28 cellular contexts compared by ENCODE assay signal in the genomic region with DNA sequence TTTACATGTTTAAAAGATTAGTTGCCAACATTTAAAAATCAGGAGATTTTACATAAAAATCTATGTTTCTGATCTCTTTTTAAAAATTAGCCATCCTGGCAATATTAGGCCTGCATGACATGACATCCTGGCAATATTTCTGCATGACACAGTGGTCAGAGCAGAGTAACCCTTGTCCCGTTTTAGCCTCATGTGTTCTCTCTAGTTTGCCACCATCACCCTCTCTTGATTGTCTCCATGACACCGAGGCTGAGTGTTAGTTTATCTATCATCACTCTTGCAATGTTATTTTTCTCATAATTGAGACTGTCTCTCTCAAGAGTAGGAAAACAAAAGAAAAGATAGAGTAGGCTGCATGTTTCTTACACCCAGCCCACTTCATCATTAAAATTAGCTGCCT.
A peak's percentile ranks its signal among the peaks of the same experiment; 100 is the strongest.
DNase-seq lines count a peak whose midpoint lies in the region; ATAC-seq and TF ChIP-seq lines count a peak whose summit lies in the region.
"Had no signal": no experiment of that assay in that cellular context is flagged by ENCODE, and none has a peak within 500 bp of the region (broad histone marks: within the 10 kb centered on the region; RNA-seq: fewer than 3 reads in every experiment).

No MANE protein-coding gene starts in this region.

- no peak overlapping the region for H4K12ac ChIP-seq in trophoblast cell (ENCODE audit: low read depth, low read length)

- H3K79me1 ChIP-seq in trophoblast cell (ENCODE audit: low read length) = peaks cover 23% of the 10 kb centered on the region

- no peaks in the 10 kb centered on the region for H3F3A ChIP-seq in DOHH2 (ENCODE audit: control insufficient read depth, insufficient read depth)

- no peak overlapping the region for H3K18ac ChIP-seq in trophoblast cell (ENCODE audit: low read length)

- no peaks in the 10 kb centered on the region for H3K9me3 Mint-ChIP-seq in brain
- H3K9me3 Mint-ChIP-seq in activated naive CD8-positive, alpha-beta T cell treated with anti-CD3 and anti-CD28 coated beads, Interleukin-2, amount 50 U/mL, for 24 hours = no peaks in the 10 kb centered on the region
- H3K9me3 Mint-ChIP-seq: CD8-positive, alpha-beta memory T cell; GM23338; H9 had no signal

- no peak overlapping the region for H3K9ac ChIP-seq in trophoblast cell (ENCODE audit: low read length)

- ATAC-seq in left ventricle myocardium superior (peak; percentile 50), gastrocnemius medialis (no peak)
- ATAC-seq in activated naive CD8-positive, alpha-beta T cell treated with anti-CD3 and anti-CD28 coated beads, Interleukin-2, amount 50 U/mL, for 24 hours = no peak
- ATAC-seq: GM23338, K562 had no signal

- peaks cover 69% of the 10 kb centered on the region for H3K4me1 Mint-ChIP-seq in brain
- H3K4me1 Mint-ChIP-seq in activated naive CD8-positive, alpha-beta T cell treated with anti-CD3 and anti-CD28 coated beads, Interleukin-2, amount 50 U/mL, for 24 hours = no peaks in the 10 kb centered on the region
- H3K4me1 Mint-ChIP-seq: CD14-positive monocyte; CD8-positive, alpha-beta memory T cell had no signal

- no peak overlapping the region for H2BK120ac ChIP-seq in trophoblast cell (ENCODE audit: insufficient read depth, low read length, poor library complexity)

- H2AFZ ChIP-seq in trophoblast cell (ENCODE audit: insufficient read depth, low read length, poor library complexity) = no peak overlapping the region
- H2AFZ ChIP-seq: GM23338 had no signal

- TF ChIP-seq POLR2A in gastrocnemius medialis (IDR thresholded peaks at IDR 0.05) = no peak

- no peaks in the 10 kb centered on the region for H4K20me1 ChIP-seq in DOHH2 (ENCODE audit: control insufficient read depth, insufficient read depth, low read depth, low read length)

- H2BK5ac ChIP-seq in trophoblast cell (ENCODE audit: low read depth, low read length, poor library complexity) = peak overlapping the region; percentile 80

- peak overlapping the region; percentile 78 for H4K91ac ChIP-seq in trophoblast cell (ENCODE audit: low read depth, low read length)

- no peak overlapping the region for H4K8ac ChIP-seq in trophoblast cell (ENCODE audit: low read depth, low read length)

- peaks cover 10% of the 10 kb centered on the region for H3K9me3 ChIP-seq in DOHH2 (ENCODE audit: control insufficient read depth, insufficient read depth, low read length)
- no peaks in the 10 kb centered on the region for H3K9me3 ChIP-seq in trophoblast cell (ENCODE audit: insufficient read depth, low read depth, low read length)
- H3K9me3 ChIP-seq in gastrocnemius medialis = no peaks in the 10 kb centered on the region
- H3K9me3 ChIP-seq: BE2C had no signal

- no peak overlapping the region for H3K23ac ChIP-seq in trophoblast cell (ENCODE audit: low read length)

- H3K4me2 ChIP-seq in DOHH2 (ENCODE audit: low read length) (peak overlapping the region; percentile 20), trophoblast cell (ENCODE audit: low read length) (no peak overlapping the region)
- H3K4me2 ChIP-seq: GM23338 had no signal

- no peak overlapping the region for H3K14ac ChIP-seq in trophoblast cell (ENCODE audit: low read length)

- no peak overlapping the region for H3K4ac ChIP-seq in trophoblast cell (ENCODE audit: low read depth, low read length)

- intact Hi-C loops in left ventricle myocardium superior (cut with micrococcal nuclease) = no loop called here
- intact Hi-C loops in gastrocnemius medialis (cut with DNase I; ENCODE audit: low total_unique reads) = no loop called here

- no peaks in the 10 kb centered on the region for H3K9me2 ChIP-seq in DOHH2 (replicated peaks; ENCODE audit: control insufficient read depth, low read length)

- no peak overlapping the region for H2AK5ac ChIP-seq in trophoblast cell (ENCODE audit: low read length)

- H3K79me2 ChIP-seq in DOHH2 (ENCODE audit: control insufficient read depth, low read length) (no peaks in the 10 kb centered on the region), trophoblast cell (ENCODE audit: control insufficient read depth, insufficient read depth, low read length, poor library complexity) (no peaks in the 10 kb centered on the region)

- no peak overlapping the region for H2BK12ac ChIP-seq in trophoblast cell (ENCODE audit: low read length)

- in situ Hi-C loops in gastrocnemius medialis (cut with MboI; ENCODE audit: low sequenced_read_pairs in 4 of 4) = no loop called here

- no peak for DNase-seq in left ventricle myocardium superior
- no peak for DNase-seq in trophoblast cell
- DNase-seq in stimulated activated naive CD4-positive, alpha-beta T cell treated with Interleukin-2 at 50 U/mL for 16 hours (lab: John Stamatoyannopoulos, UW) = no peak
- no peak for DNase-seq in gastrocnemius medialis
- no peak for DNase-seq in activated naive CD8-positive, alpha-beta T cell treated with anti-CD3 and anti-CD28 coated beads, Interleukin-2, amount 50 U/mL, for 24 hours
- DNase-seq in activated CD4-positive, alpha-beta T cell treated with anti-CD3 and anti-CD28 coated beads for 1 hour = no peak
- DNase-seq: 8988T; ACHN; BE2C; CD8-positive, alpha-beta memory T cell; DND-41; H9; Kasumi-1; NCI-H1092 treated with DMSO at 0.1 percent for 48 hours; NCI-H1436; NCI-H187; NCI-H2081 treated with DMSO at 0.1 percent for 48 hours; NCI-H2171; NCI-H226; NCI-H510A; NCI-H69; RPMI8226; SIG-M5 had no signal

- H3K27ac Mint-ChIP-seq in brain = peak overlapping the region in 3 of 5 experiments; percentile 56 to 75 (median 66)
- H3K27ac Mint-ChIP-seq in activated naive CD8-positive, alpha-beta T cell treated with anti-CD3 and anti-CD28 coated beads, Interleukin-2, amount 50 U/mL, for 24 hours = no peak overlapping the region
- H3K27ac Mint-ChIP-seq: CD14-positive monocyte; CD8-positive, alpha-beta memory T cell; GM23338; H9 had no signal

- H3K36me3 Mint-ChIP-seq in brain = no peaks in the 10 kb centered on the region
- no peaks in the 10 kb centered on the region for H3K36me3 Mint-ChIP-seq in activated naive CD8-positive, alpha-beta T cell treated with anti-CD3 and anti-CD28 coated beads, Interleukin-2, amount 50 U/mL, for 24 hours (ENCODE audit: low read depth)
- H3K36me3 Mint-ChIP-seq: CD14-positive monocyte; CD8-positive, alpha-beta memory T cell had no signal

- H3K4me1 ChIP-seq in DOHH2 (ENCODE audit: control insufficient read depth, low read length) (peaks cover 40% of the 10 kb centered on the region), trophoblast cell (ENCODE audit: control insufficient read depth in 1 of 2, insufficient read depth in 2 of 2, low read length in 2 of 2) (peaks cover 20 to 30% of the 10 kb centered on the region in 2 experiments), gastrocnemius medialis (peaks cover 6 to 27% of the 10 kb centered on the region in 2 donors)

- no peak overlapping the region for H3K4me3 Mint-ChIP-seq in brain
- no peak overlapping the region for H3K4me3 Mint-ChIP-seq in activated naive CD8-positive, alpha-beta T cell treated with anti-CD3 and anti-CD28 coated beads, Interleukin-2, amount 50 U/mL, for 24 hours
- H3K4me3 Mint-ChIP-seq: CD14-positive monocyte; CD8-positive, alpha-beta memory T cell; GM23338; H9 had no signal

- H3K27ac ChIP-seq in DOHH2 (ENCODE audit: low read depth, low read length) (peak overlapping the region; percentile 40), trophoblast cell (ENCODE audit: low read depth, low read length) (peak overlapping the region; percentile 82), gastrocnemius medialis (no peak overlapping the region)

- no peak overlapping the region for H3K4me3 ChIP-seq in DOHH2 (ENCODE audit: low read length)
- H3K4me3 ChIP-seq in trophoblast cell (ENCODE audit: low read depth, low read length) = no peak overlapping the region
- no peak overlapping the region for H3K4me3 ChIP-seq in gastrocnemius medialis
- H3K4me3 ChIP-seq: GM23338, K562 had no signal

- H3K27me3 Mint-ChIP-seq in brain = no peaks in the 10 kb centered on the region
- H3K27me3 Mint-ChIP-seq in activated naive CD8-positive, alpha-beta T cell treated with anti-CD3 and anti-CD28 coated beads, Interleukin-2, amount 50 U/mL, for 24 hours = peaks cover 4% of the 10 kb centered on the region

- WGBS in trophoblast cell (ENCODE audit: extremely low coverage, insufficient coverage, insufficient read length) = no CpG with 5 or more reads among the region's 2 CpGs

- H3K36me3 ChIP-seq in DOHH2 (ENCODE audit: control insufficient read depth, low read length) = no peaks in the 10 kb centered on the region
- no peaks in the 10 kb centered on the region for H3K36me3 ChIP-seq in trophoblast cell (ENCODE audit: control insufficient read depth in 1 of 2, insufficient read depth in 2 of 2, low read length in 2 of 2)
- no peaks in the 10 kb centered on the region for H3K36me3 ChIP-seq in gastrocnemius medialis
- H3K36me3 ChIP-seq: BE2C had no signal

- H3K27me3 ChIP-seq in DOHH2 (ENCODE audit: control insufficient read depth, low read length) (no peaks in the 10 kb centered on the region), trophoblast cell (ENCODE audit: insufficient read depth, low read length) (no peaks in the 10 kb centered on the region), gastrocnemius medialis (no peaks in the 10 kb centered on the region)
- H3K27me3 ChIP-seq: BE2C had no signal

- no peak for TF ChIP-seq CTCF in DOHH2 (IDR thresholded peaks at IDR 0.05; ENCODE audit: low read depth, low read length, poor library complexity, severe bottlenecking)
- no peak for TF ChIP-seq CTCF in brain (conservative IDR thresholded peaks at IDR 0.05)
- no peak for TF ChIP-seq CTCF in gastrocnemius medialis (IDR thresholded peaks at IDR 0.05 in 4 of 5, conservative IDR thresholded peaks at IDR 0.05 in 1 of 5)

Comparison
In these comparisons a context has a peak if more than half of its experiments do, and no peak if none do; other contexts are left out.
1. H3K27ac ChIP-seq: peak in DOHH2 (single experiment) and trophoblast cell (single experiment); none in gastrocnemius medialis (0 of 4).